ENCODE assay signal across 2 cellular contexts in the genomic region with DNA sequence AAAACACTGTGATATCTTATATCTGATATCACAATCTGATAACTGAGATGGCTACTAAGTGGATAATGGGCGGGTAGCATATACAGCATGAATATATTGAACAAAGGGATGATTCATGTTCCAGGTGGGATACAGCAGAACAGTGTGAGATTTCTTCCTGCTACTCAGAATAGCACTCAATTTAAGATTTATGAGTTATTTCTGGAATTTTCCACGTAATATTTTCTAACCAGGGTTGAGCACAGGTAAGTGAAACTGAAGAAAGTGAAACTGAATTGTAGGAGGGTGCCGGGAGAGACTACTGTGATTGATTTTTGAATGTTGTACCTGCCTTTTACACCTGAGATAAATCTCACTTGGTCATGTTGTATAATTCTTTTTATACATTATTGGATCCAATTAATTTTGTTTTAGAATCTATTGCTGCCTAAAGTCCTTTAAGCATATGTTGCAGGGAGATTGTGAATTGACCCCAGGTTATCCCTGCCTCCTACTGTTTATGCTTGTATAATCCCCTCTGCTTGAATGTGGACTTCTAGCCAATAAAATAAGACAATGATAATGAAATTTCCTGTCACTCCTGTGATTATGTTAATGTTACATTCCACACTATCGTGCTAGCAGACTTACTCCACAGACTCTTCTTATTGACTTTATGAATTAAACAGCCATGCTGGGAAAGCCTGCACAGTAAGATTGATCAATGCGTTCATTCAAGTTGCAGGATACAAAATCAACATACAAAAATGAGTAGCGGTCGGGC.
TF ChIP-seq lines count a peak whose summit lies in the region.

No MANE protein-coding gene starts in this region.

TF ChIP-seq in liver, 16 proteins besides CTCF, POLR2A, EP300 and RAD21 (continued from another document):
- TF ChIP-seq FOXA2 (IDR thresholded peaks at IDR 0.05) (peak; percentile 55), GABPA (IDR thresholded peaks at IDR 0.05 in 1 of 2, conservative IDR thresholded peaks at IDR 0.05 in 1 of 2) (no peak), JUND (IDR thresholded peaks at IDR 0.05) (no peak), YY1 (IDR thresholded peaks at IDR 0.05) (peak; percentile 29)
- TF ChIP-seq, protein P1, sequence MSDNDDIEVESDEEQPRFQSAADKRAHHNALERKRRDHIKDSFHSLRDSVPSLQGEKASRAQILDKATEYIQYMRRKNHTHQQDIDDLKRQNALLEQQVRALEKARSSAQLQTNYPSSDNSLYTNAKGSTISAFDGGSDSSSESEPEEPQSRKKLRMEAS (IDR thresholded peaks at IDR 0.05), result no peak

TF ChIP-seq in HepG2, 621 proteins besides CTCF, POLR2A, EP300 and RAD21 (continued from another document):
- no peak for TF ChIP-seq TEAD2 (CRISPR knock-in tag; IDR thresholded peaks at IDR 0.05)
- no peak for TF ChIP-seq HNRNPK (IDR thresholded peaks at IDR 0.05; ENCODE audit: low read depth, low read length, poor library complexity, severe bottlenecking)
- TF ChIP-seq ZNF589 (CRISPR knock-in tag; conservative IDR thresholded peaks at IDR 0.05), result no peak
- no peak for TF ChIP-seq ZNF704 (CRISPR knock-in tag; IDR thresholded peaks at IDR 0.05; ENCODE audit: borderline replicate concordance)
- no peak for TF ChIP-seq ZNF891 (CRISPR knock-in tag; IDR thresholded peaks at IDR 0.05)
- TF ChIP-seq ZNF160 (CRISPR knock-in tag; IDR thresholded peaks at IDR 0.05), result no peak
- TF ChIP-seq ZFP90 (CRISPR knock-in tag; IDR thresholded peaks at IDR 0.05; ENCODE audit: borderline replicate concordance), result no peak
